In the genomic region with DNA sequence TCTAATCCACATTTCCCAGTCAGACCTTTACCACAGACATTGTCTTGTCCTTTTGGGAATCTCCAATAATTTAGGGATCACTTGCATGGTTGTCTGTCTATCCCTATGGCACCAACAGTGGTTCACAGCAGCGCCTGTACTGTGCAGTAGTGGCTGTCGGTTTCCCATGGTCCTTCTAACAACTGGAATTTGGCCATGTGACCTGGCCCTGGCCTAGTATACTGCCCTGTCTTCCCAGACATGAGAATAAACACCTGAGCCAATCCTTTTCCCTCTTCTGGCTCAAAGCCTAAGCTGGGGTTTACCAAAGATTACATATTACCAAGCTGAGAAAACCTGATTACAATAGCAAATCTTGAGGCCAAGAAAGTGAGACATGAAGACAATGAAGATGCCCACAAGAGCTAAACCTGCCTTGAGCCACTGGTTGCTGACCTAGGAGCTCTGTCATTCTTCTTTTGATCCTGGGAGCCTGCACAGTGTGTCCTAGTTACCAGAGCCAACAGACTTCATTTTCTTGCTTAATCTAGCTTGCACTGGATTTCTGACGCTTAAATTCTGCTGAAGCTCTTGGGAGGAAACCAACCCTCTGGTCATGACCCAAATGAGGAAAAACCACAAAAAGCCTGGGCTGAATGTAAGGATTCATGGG, we compare ENCODE assay signal across 17 cellular contexts.
DNase-seq lines count a peak whose midpoint lies in the region; ATAC-seq and TF ChIP-seq lines count a peak whose summit lies in the region.
"Had no signal": no experiment of that assay in that cellular context is flagged by ENCODE, and none has a peak within 500 bp of the region (broad histone marks: within the 10 kb centered on the region; RNA-seq: fewer than 3 reads in every experiment).

No MANE protein-coding gene starts in this region.

- H3K9me3 ChIP-seq in HUES48 (ENCODE audit: control insufficient read depth, insufficient read depth, low read length) = no peaks in the 10 kb centered on the region
- no peaks in the 10 kb centered on the region for H3K9me3 ChIP-seq in heart left ventricle
- H3K9me3 ChIP-seq in naive thymus-derived CD4-positive, alpha-beta T cell (ENCODE audit: control insufficient read depth in 2 of 3, low read length in 3 of 3) = no peaks in the 10 kb centered on the region
- no peaks in the 10 kb centered on the region for H3K9me3 ChIP-seq in hepatocyte (ENCODE audit: low read depth)
- H3K9me3 ChIP-seq: HAP-1 had no signal

- POLR2A ChIA-PET in naive thymus-derived CD4-positive, alpha-beta T cell (lab: Charles Lee) = no interaction called here

- H3K27ac Mint-ChIP-seq in naive thymus-derived CD4-positive, alpha-beta T cell = no peak overlapping the region

- no peaks in the 10 kb centered on the region for H3K27me3 ChIP-seq in HUES48 (ENCODE audit: control insufficient read depth, insufficient read depth, low read length)
- no peaks in the 10 kb centered on the region for H3K27me3 ChIP-seq in heart left ventricle
- no peaks in the 10 kb centered on the region for H3K27me3 ChIP-seq in naive thymus-derived CD4-positive, alpha-beta T cell (ENCODE audit: control insufficient read depth in 2 of 2, insufficient read depth in 2 of 2, low read length in 2 of 2)
- no peaks in the 10 kb centered on the region for H3K27me3 ChIP-seq in hepatocyte
- H3K27me3 ChIP-seq: cardiac muscle cell had no signal

- H3K4me3 Mint-ChIP-seq in naive thymus-derived CD4-positive, alpha-beta T cell = no peak overlapping the region

- CTCF ChIA-PET in naive thymus-derived CD4-positive, alpha-beta T cell (lab: Charles Lee) = no interaction called here

- peaks cover 0 to 1% (median 0%) of the 10 kb centered on the region in 7 donors for H3K4me1 Mint-ChIP-seq in naive thymus-derived CD4-positive, alpha-beta T cell

- TF ChIP-seq CTCF in heart left ventricle (IDR thresholded peaks at IDR 0.05) = no peak
- no peak for TF ChIP-seq CTCF in hepatocyte (IDR thresholded peaks at IDR 0.05; ENCODE audit: poor library complexity)

- H3K27ac ChIP-seq in HUES48 (ENCODE audit: low read depth, low read length) (peak overlapping the region; percentile 45), caudate nucleus (ENCODE audit: low read depth, low read length) (peak overlapping the region; percentile 81), heart left ventricle (peak overlapping the region in 3 of 12 donors; percentile 6 to 41 (median 13)), hepatocyte (no peak overlapping the region)
- H3K27ac ChIP-seq in naive thymus-derived CD4-positive, alpha-beta T cell (ENCODE audit: low read depth, low read length) = no peak overlapping the region
- H3K27ac ChIP-seq: cardiac muscle cell had no signal

- DNase-seq in caudate nucleus (lab: John Stamatoyannopoulos, UW) (peak in 2 of 61 donors; percentile 19 to 21), heart left ventricle (no peak), sciatic nerve (ENCODE audit: low spot score) (no peak), hepatocyte (ENCODE audit: low spot score) (no peak), DMS53 treated with DMSO at 0.1 percent for 48 hours (lab: John Stamatoyannopoulos, UW; ENCODE audit: unreplicated experiment) (no peak), NOMO-1 treated with DMSO at 0.1 percent for 48 hours (lab: John Stamatoyannopoulos, UW; ENCODE audit: unreplicated experiment) (no peak)
- no peak for DNase-seq in naive thymus-derived CD4-positive, alpha-beta T cell
- DNase-seq: activated CD8-positive, alpha-beta memory T cell treated with anti-CD3 and anti-CD28 coated beads for 24 hours; activated effector memory CD4-positive, alpha-beta T cell treated with anti-CD3 and anti-CD28 coated beads, Interleukin-2, amount 50 U/mL, for 16 hours; KBM-7; NCI-H226; occipital lobe; stimulated activated naive CD4-positive, alpha-beta T cell treated with Interleukin-2 at 50 U/mL for 16 hours had no signal

- H3K27me3 Mint-ChIP-seq in naive thymus-derived CD4-positive, alpha-beta T cell = peaks cover 0 to 23% (median 0%) of the 10 kb centered on the region in 5 donors

- no peak overlapping the region for H3K4me2 ChIP-seq in hepatocyte
- H3K4me2 ChIP-seq: smooth muscle cell had no signal

- no peaks in the 10 kb centered on the region for H3K9me3 Mint-ChIP-seq in naive thymus-derived CD4-positive, alpha-beta T cell

- peaks cover 4% of the 10 kb centered on the region for H3K4me1 ChIP-seq in HUES48 (ENCODE audit: control insufficient read depth, insufficient read depth, low read length)
- peaks cover 0 to 10% (median 0%) of the 10 kb centered on the region in 12 donors for H3K4me1 ChIP-seq in heart left ventricle
- no peaks in the 10 kb centered on the region for H3K4me1 ChIP-seq in naive thymus-derived CD4-positive, alpha-beta T cell (ENCODE audit: control insufficient read depth in 2 of 2, insufficient read depth in 2 of 2, low read length in 2 of 2)
- no peaks in the 10 kb centered on the region for H3K4me1 ChIP-seq in hepatocyte (ENCODE audit: insufficient read depth)

- no peak overlapping the region for H3K9ac ChIP-seq in HUES48 (ENCODE audit: low read depth, low read length)

- 85 to 86% (median 86%) methylated on average over 3 of the region's 3 CpGs for WGBS in heart left ventricle, 4 donors
- 86% methylated on average over 3 of the region's 3 CpGs for WGBS in hepatocyte (ENCODE audit: low lambda C conversion rate, missing lambda C conversion rate)

- no peak overlapping the region for H2AFZ ChIP-seq in hepatocyte

- H3K36me3 ChIP-seq in HUES48 (ENCODE audit: control insufficient read depth, insufficient read depth, low read length) (no peaks in the 10 kb centered on the region), heart left ventricle (peaks cover 0 to 3% (median 0%) of the 10 kb centered on the region in 9 donors), hepatocyte (replicated peaks; ENCODE audit: insufficient read depth, low read depth) (no peaks in the 10 kb centered on the region)
- H3K36me3 ChIP-seq in naive thymus-derived CD4-positive, alpha-beta T cell (ENCODE audit: control insufficient read depth in 2 of 3, insufficient read depth in 3 of 3, low read length in 3 of 3) = no peaks in the 10 kb centered on the region
- H3K36me3 ChIP-seq: cardiac muscle cell, HAP-1 had no signal

- no peaks in the 10 kb centered on the region for H3K9me2 ChIP-seq in hepatocyte (replicated peaks; ENCODE audit: insufficient read depth)

- H3K4me3 ChIP-seq in HUES48 (ENCODE audit: low read depth, low read length) = no peak overlapping the region
- no peak overlapping the region for H3K4me3 ChIP-seq in heart left ventricle
- no peak overlapping the region for H3K4me3 ChIP-seq in naive thymus-derived CD4-positive, alpha-beta T cell (ENCODE audit: low read length)
- H3K4me3 ChIP-seq in hepatocyte = no peak overlapping the region
- H3K4me3 ChIP-seq: cardiac muscle cell, HAP-1, smooth muscle cell had no signal

- H4K20me1 ChIP-seq in hepatocyte (ENCODE audit: insufficient read depth, poor library complexity, severe bottlenecking) = no peaks in the 10 kb centered on the region

- TF ChIP-seq POLR2A in heart left ventricle (IDR thresholded peaks at IDR 0.05) = no peak

- intact Hi-C loops in heart left ventricle (cut with DNase I) = no loop called here
- intact Hi-C loops in sciatic nerve (cut with DNase I) = no loop called here
- intact Hi-C loops in naive thymus-derived CD4-positive, alpha-beta T cell (cut with micrococcal nuclease) = no loop called here

- ATAC-seq in heart left ventricle (peak in 3 of 4 donors; percentile 41 to 65 (median 65)), sciatic nerve (peak; percentile 93)
- no peak for ATAC-seq in naive thymus-derived CD4-positive, alpha-beta T cell

- H3K36me3 Mint-ChIP-seq in naive thymus-derived CD4-positive, alpha-beta T cell = no peaks in the 10 kb centered on the region

- no peaks in the 10 kb centered on the region for H3K79me2 ChIP-seq in hepatocyte

Comparison
In these comparisons a context has a peak if more than half of its experiments do, and no peak if none do; other contexts are left out.
1. H3K27ac ChIP-seq: peak in HUES48 (single experiment) and caudate nucleus (single experiment); none in naive thymus-derived CD4-positive, alpha-beta T cell (single experiment) and hepatocyte (single experiment).